ENCODE assay signal across 1 cellular context in genomic region chr20:6074145-6074561, GRCh38.
TF ChIP-seq lines count a peak whose summit lies in the region.

No MANE protein-coding gene starts in this region.

TF ChIP-seq in HepG2, 621 proteins besides CTCF, POLR2A, EP300 and RAD21 (continued from another document and continues in another):
- TF ChIP-seq ZNF597 (CRISPR knock-in tag; IDR thresholded peaks at IDR 0.05) (no peak), E2F5 (CRISPR knock-in tag; conservative IDR thresholded peaks at IDR 0.05) (no peak), ZNF770 (CRISPR knock-in tag; IDR thresholded peaks at IDR 0.05) (no peak), ERF (CRISPR knock-in tag; IDR thresholded peaks at IDR 0.05) (no peak), NKX3-1 (CRISPR knock-in tag; IDR thresholded peaks at IDR 0.05) (no peak), ZNF143 (CRISPR knock-in tag; IDR thresholded peaks at IDR 0.05) (no peak), ZNF609 (CRISPR knock-in tag; IDR thresholded peaks at IDR 0.05; ENCODE audit: borderline replicate concordance) (no peak), IRF9 (CRISPR knock-in tag; IDR thresholded peaks at IDR 0.05; ENCODE audit: borderline replicate concordance) (no peak), ZBTB42 (CRISPR knock-in tag; IDR thresholded peaks at IDR 0.05) (no peak), MNT (IDR thresholded peaks at IDR 0.05) (no peak), ZNF607 (CRISPR knock-in tag; IDR thresholded peaks at IDR 0.05; ENCODE audit: borderline replicate concordance) (no peak; the same call in 1 of the 2 replicates), ZNF44 (CRISPR knock-in tag; IDR thresholded peaks at IDR 0.05) (no peak), ZNF800 (CRISPR knock-in tag; IDR thresholded peaks at IDR 0.05) (no peak), ZFP36L1 (CRISPR knock-in tag; IDR thresholded peaks at IDR 0.05) (no peak), MAF1 (CRISPR knock-in tag; IDR thresholded peaks at IDR 0.05; ENCODE audit: borderline replicate concordance) (no peak), EED (CRISPR knock-in tag; IDR thresholded peaks at IDR 0.05) (no peak), ZNF318 (CRISPR knock-in tag; IDR thresholded peaks at IDR 0.05) (peak; percentile 90; the same call in 1 of the 2 replicates), ATF2 (CRISPR knock-in tag; IDR thresholded peaks at IDR 0.05) (no peak; the same call in 1 of the 2 replicates), ZNF354B (CRISPR knock-in tag; IDR thresholded peaks at IDR 0.05) (no peak), RFX5 (IDR thresholded peaks at IDR 0.05; ENCODE audit: low read depth, low read length) (no peak), NR2C2 (CRISPR knock-in tag; IDR thresholded peaks at IDR 0.05; ENCODE audit: borderline replicate concordance) (peak; percentile 66), MAFG (CRISPR knock-in tag; IDR thresholded peaks at IDR 0.05) (no peak)
